ENCODE assay signal across 7 cellular contexts in the genomic region with DNA sequence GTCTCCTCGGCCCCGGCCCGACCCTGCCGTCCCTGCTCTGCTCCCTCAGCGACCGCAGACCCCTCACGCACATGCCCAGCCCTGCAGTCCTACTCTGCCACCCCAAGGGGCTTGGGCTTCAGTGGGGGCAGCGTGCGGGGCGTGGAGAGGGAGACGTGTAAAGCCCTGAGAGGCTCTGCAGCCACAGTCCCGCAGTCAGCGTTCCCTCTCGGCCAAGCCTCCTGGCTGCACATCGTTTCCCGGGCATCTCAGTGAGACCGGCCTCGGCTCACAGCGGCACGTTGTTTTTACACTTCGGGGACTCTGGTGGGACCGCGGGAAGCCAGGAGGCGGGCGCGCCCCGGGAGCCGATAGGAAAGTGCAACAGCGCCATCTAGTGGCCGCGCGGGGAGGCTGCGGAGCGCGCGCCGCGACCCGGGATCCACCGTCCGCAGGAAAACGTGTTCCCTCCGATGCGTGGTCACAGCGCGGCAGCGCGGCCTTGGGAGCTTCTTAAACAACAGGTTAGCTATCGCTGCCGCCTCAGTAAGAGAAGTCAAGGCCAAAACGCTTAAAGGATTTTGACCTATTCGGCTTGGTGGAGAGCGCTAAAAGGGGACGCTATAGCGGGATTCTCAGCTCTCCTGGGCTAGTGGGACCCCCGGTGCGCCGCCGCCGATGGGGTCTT.
DNase-seq lines count a peak whose midpoint lies in the region; FAIRE-seq and TF ChIP-seq lines count a peak whose summit lies in the region.

No MANE protein-coding gene starts in this region.

- H3K27ac ChIP-seq in ectodermal cell (ENCODE audit: insufficient read depth, low read depth, low read length, poor library complexity, severe bottlenecking): no peak overlapping the region

- peaks cover 56% of the 10 kb centered on the region for H3K27me3 ChIP-seq in ectodermal cell (ENCODE audit: control insufficient read depth, insufficient read depth, low read length, poor library complexity, severe bottlenecking)

- TF ChIP-seq POLR2A in GM12891 (IDR thresholded peaks at IDR 0.05; ENCODE audit: low read depth, low read length): no peak

- DNase-seq in GM12891 (ENCODE audit: insufficient read length, low spot score): peak; percentile 76
- DNase-seq in HEK293T (ENCODE audit: extremely low spot score): peak; percentile 92
- DNase-seq in NCI-H1417 (lab: John Stamatoyannopoulos, UW): peak; percentile 39 to 90 (median 79)
- peak; percentile 63 to 72 for DNase-seq in activated CD4-positive, alpha-beta T cell treated with anti-CD3 and anti-CD28 coated beads, Interleukin-2, amount 50 U/mL, for 48 hours
- DNase-seq in medulla oblongata (ENCODE audit: extremely low spot score): peak; percentile 42
- DNase-seq in stimulated activated CD8-positive, alpha-beta memory T cell treated with anti-CD3 and anti-CD28 coated beads, Interleukin-15, amount 100 ng/mL, for 24 hours (ENCODE audit: low read depth): peak; percentile 68

- WGBS in ectodermal cell, 2 experiments: 13 to 14% methylated on average over 60 of the region's 60 CpGs

- no peaks in the 10 kb centered on the region for H3K9me3 ChIP-seq in ectodermal cell (ENCODE audit: control insufficient read depth, low read length)

- H3K4me1 ChIP-seq in ectodermal cell (ENCODE audit: control insufficient read depth, insufficient read depth, low read length): peaks cover 2% of the 10 kb centered on the region

- H3K4me3 ChIP-seq in ectodermal cell (ENCODE audit: insufficient read depth, low read depth, low read length): peak overlapping the region; percentile 24

- POLR2A ChIA-PET in HEK293T (lab: Yijun Ruan, JAX): no interaction called here

- FAIRE-seq in GM12891 (lab: Jason Lieb, UNC): peak; percentile 89

- CTCF ChIA-PET in HEK293T (lab: Yijun Ruan, JAX): interaction anchor here (0.6 to 6.2 kb wide), 16 partner anchors 11 to 326 kb away, joined by 3 to 46 read pairs (median 3); no protein-coding TSS in a partner anchor

- no peaks in the 10 kb centered on the region for H3K36me3 ChIP-seq in ectodermal cell (ENCODE audit: control insufficient read depth, insufficient read depth, low read length)

TF ChIP-seq in GM12891, 5 proteins besides CTCF, POLR2A, EP300 and RAD21:
- no peak for TF ChIP-seq SPI1 (IDR thresholded peaks at IDR 0.05; ENCODE audit: low read depth, low read length)
- TF ChIP-seq PAX5 (IDR thresholded peaks at IDR 0.05; ENCODE audit: insufficient read depth, low read length, severe bottlenecking): no peak
- TF ChIP-seq TAF1 (IDR thresholded peaks at IDR 0.05; ENCODE audit: low read depth, low read length): no peak
- TF ChIP-seq POU2F2 (IDR thresholded peaks at IDR 0.05; ENCODE audit: low read depth, low read length): no peak
- no peak for TF ChIP-seq POLR2AphosphoS5 (IDR thresholded peaks at IDR 0.05; ENCODE audit: low read depth, low read length)

TF ChIP-seq in HEK293T, 16 proteins besides CTCF, POLR2A, EP300 and RAD21:
- TF ChIP-seq HDGF (IDR thresholded peaks at IDR 0.05; ENCODE audit: borderline replicate concordance): no peak
- peak; percentile 99 for TF ChIP-seq L3MBTL2 (conservative IDR thresholded peaks at IDR 0.05)
- no peak for TF ChIP-seq BHLHE40 (IDR thresholded peaks at IDR 0.05; ENCODE audit: borderline replicate concordance)

Comparison
In these comparisons a context has a peak if more than half of its experiments do, and no peak if none do; other contexts are left out.
1. DNase-seq: peak in every context shown above with its lines; median percentile 92 in HEK293T; 79 in NCI-H1417; 76 in GM12891; 68 in stimulated activated CD8-positive, alpha-beta memory T cell treated with anti-CD3 and anti-CD28 coated beads, Interleukin-15, amount 100 ng/mL, for 24 hours; 68 in activated CD4-positive, alpha-beta T cell treated with anti-CD3 and anti-CD28 coated beads, Interleukin-2, amount 50 U/mL, for 48 hours; 42 in medulla oblongata.